Comparison of ENCODE assay signal across 1 cellular context in the genomic region with DNA sequence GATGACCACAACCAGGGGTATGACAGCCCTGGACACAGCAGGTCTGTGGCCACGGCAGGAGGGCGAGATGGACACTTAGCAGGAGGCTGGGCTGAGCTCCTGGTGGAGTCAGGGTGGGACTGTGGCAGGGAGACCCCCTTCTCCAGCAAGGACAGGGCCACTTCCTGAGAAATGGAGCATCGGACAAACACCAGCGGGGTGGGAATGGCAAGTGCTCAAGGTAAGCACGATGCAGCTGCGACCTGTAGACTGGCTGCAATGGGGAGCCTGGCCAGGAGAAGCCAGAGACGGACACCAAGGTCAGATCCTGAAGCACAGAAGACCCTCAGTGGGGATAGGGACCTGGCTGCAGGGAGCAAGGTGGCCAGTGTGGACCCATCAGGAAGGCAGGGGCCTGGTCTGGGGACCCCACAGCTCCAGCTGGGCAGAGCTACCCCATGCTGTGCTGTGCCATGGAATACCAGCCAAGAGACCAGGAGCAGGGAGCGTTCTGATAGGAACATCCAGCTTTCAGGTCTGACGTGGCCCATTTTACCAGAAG.
TF ChIP-seq lines count a peak whose summit lies in the region.

No MANE protein-coding gene starts in this region.

TF ChIP-seq in K562, 482 proteins besides CTCF, POLR2A, EP300 and RAD21:
- TF ChIP-seq MCM7 (IDR thresholded peaks at IDR 0.05): peak in 1 of 2 experiments; percentile 95; a peak in 2 of 4 replicates
- peak; percentile 70; the same call in 1 of the 2 replicates for TF ChIP-seq MCM3 (IDR thresholded peaks at IDR 0.05)
- TF ChIP-seq, protein P1, sequence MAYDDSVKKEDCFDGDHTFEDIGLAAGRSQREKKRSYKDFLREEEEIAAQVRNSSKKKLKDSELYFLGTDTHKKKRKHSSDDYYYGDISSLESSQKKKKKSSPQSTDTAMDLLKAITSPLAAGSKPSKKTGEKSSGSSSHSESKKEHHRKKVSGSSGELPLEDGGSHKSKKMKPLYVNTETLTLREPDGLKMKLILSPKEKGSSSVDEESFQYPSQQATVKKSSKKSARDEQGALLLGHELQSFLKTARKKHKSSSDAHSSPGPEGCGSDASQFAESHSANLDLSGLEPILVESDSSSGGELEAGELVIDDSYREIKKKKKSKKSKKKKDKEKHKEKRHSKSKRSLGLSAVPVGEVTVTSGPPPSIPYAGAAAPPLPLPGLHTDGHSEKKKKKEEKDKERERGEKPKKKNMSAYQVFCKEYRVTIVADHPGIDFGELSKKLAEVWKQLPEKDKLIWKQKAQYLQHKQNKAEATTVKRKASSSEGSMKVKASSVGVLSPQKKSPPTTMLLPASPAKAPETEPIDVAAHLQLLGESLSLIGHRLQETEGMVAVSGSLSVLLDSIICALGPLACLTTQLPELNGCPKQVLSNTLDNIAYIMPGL (CRISPR knock-in tag; IDR thresholded peaks at IDR 0.05): peak; percentile 26; the same call in 1 of the 2 replicates
- 0 out of 2 replicates have a peak, but pooled peaks have one; percentile 19 for TF ChIP-seq PRMT5 (CRISPR knock-in tag; IDR thresholded peaks at IDR 0.05)
- TF ChIP-seq YY1 (IDR thresholded peaks at IDR 0.05; ENCODE audit: borderline replicate concordance in 1 of 3, control insufficient read depth in 1 of 3, extremely low read depth in 1 of 3, insufficient read depth in 3 of 3, insufficient read length in 1 of 3, insufficient replicate concordance in 2 of 3, low read depth in 1 of 3, low read length in 2 of 3): peak in 1 of 3 experiments; percentile 15
- TF ChIP-seq, protein P2, sequence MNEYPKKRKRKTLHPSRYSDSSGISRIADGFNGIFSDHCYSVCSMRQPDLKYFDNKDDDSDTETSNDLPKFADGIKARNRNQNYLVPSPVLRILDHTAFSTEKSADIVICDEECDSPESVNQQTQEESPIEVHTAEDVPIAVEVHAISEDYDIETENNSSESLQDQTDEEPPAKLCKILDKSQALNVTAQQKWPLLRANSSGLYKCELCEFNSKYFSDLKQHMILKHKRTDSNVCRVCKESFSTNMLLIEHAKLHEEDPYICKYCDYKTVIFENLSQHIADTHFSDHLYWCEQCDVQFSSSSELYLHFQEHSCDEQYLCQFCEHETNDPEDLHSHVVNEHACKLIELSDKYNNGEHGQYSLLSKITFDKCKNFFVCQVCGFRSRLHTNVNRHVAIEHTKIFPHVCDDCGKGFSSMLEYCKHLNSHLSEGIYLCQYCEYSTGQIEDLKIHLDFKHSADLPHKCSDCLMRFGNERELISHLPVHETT (CRISPR knock-in tag; conservative IDR thresholded peaks at IDR 0.05 in 1 of 2, IDR thresholded peaks at IDR 0.05 in 1 of 2): no peak
- TF ChIP-seq ATF1 (CRISPR knock-in tag; IDR thresholded peaks at IDR 0.05): peak; percentile 9; the same call in 1 of the 2 replicates
- TF ChIP-seq ATF1 (tag; IDR thresholded peaks at IDR 0.05): no peak
- TF ChIP-seq, protein P3, sequence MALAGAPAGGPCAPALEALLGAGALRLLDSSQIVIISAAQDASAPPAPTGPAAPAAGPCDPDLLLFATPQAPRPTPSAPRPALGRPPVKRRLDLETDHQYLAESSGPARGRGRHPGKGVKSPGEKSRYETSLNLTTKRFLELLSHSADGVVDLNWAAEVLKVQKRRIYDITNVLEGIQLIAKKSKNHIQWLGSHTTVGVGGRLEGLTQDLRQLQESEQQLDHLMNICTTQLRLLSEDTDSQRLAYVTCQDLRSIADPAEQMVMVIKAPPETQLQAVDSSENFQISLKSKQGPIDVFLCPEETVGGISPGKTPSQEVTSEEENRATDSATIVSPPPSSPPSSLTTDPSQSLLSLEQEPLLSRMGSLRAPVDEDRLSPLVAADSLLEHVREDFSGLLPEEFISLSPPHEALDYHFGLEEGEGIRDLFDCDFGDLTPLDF (CRISPR knock-in tag; IDR thresholded peaks at IDR 0.05): 0 out of 2 replicates have a peak, but pooled peaks have one; percentile 18
- TF ChIP-seq, protein P4, sequence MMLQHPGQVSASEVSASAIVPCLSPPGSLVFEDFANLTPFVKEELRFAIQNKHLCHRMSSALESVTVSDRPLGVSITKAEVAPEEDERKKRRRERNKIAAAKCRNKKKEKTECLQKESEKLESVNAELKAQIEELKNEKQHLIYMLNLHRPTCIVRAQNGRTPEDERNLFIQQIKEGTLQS (IDR thresholded peaks at IDR 0.05): no peak
- TF ChIP-seq, protein P4 (CRISPR knock-in tag; conservative IDR thresholded peaks at IDR 0.05): peak; percentile 50; the same call in 1 of the 2 replicates
- TF ChIP-seq, protein P5, sequence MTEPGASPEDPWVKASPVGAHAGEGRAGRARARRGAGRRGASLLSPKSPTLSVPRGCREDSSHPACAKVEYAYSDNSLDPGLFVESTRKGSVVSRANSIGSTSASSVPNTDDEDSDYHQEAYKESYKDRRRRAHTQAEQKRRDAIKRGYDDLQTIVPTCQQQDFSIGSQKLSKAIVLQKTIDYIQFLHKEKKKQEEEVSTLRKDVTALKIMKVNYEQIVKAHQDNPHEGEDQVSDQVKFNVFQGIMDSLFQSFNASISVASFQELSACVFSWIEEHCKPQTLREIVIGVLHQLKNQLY (CRISPR knock-in tag; conservative IDR thresholded peaks at IDR 0.05): 0 out of 4 replicates have a peak, but pooled peaks of 1 of the 2 experiments have one; percentile 12
- TF ChIP-seq, protein P6, sequence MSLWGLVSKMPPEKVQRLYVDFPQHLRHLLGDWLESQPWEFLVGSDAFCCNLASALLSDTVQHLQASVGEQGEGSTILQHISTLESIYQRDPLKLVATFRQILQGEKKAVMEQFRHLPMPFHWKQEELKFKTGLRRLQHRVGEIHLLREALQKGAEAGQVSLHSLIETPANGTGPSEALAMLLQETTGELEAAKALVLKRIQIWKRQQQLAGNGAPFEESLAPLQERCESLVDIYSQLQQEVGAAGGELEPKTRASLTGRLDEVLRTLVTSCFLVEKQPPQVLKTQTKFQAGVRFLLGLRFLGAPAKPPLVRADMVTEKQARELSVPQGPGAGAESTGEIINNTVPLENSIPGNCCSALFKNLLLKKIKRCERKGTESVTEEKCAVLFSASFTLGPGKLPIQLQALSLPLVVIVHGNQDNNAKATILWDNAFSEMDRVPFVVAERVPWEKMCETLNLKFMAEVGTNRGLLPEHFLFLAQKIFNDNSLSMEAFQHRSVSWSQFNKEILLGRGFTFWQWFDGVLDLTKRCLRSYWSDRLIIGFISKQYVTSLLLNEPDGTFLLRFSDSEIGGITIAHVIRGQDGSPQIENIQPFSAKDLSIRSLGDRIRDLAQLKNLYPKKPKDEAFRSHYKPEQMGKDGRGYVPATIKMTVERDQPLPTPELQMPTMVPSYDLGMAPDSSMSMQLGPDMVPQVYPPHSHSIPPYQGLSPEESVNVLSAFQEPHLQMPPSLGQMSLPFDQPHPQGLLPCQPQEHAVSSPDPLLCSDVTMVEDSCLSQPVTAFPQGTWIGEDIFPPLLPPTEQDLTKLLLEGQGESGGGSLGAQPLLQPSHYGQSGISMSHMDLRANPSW (CRISPR knock-in tag; IDR thresholded peaks at IDR 0.05): peak; percentile 35; the same call in 1 of the 2 replicates
- TF ChIP-seq, protein P7, sequence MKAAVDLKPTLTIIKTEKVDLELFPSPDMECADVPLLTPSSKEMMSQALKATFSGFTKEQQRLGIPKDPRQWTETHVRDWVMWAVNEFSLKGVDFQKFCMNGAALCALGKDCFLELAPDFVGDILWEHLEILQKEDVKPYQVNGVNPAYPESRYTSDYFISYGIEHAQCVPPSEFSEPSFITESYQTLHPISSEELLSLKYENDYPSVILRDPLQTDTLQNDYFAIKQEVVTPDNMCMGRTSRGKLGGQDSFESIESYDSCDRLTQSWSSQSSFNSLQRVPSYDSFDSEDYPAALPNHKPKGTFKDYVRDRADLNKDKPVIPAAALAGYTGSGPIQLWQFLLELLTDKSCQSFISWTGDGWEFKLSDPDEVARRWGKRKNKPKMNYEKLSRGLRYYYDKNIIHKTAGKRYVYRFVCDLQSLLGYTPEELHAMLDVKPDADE (conservative IDR thresholded peaks at IDR 0.05; ENCODE audit: control insufficient read depth, low read depth, low read length): 0 out of 2 replicates have a peak, but pooled peaks have one; percentile 29
- TF ChIP-seq ZNF184 (CRISPR knock-in tag; IDR thresholded peaks at IDR 0.05): no peak
- TF ChIP-seq CREM (IDR thresholded peaks at IDR 0.05; ENCODE audit: low read depth): no peak
